Comparison of ENCODE assay signal across 1 cellular context in genomic region chr18:74116628-74117554, GRCh38.
TF ChIP-seq lines count a peak whose summit lies in the region.

No MANE protein-coding gene starts in this region.

TF ChIP-seq in WTC11, 78 proteins besides CTCF, POLR2A, EP300 and RAD21 (continued from another document):
- TF ChIP-seq STAT6 (CRISPR knock-in tag; conservative IDR thresholded peaks at IDR 0.05; ENCODE audit: low read depth) = no peak
- no peak for TF ChIP-seq PRRX2 (CRISPR knock-in tag; IDR thresholded peaks at IDR 0.05)
- TF ChIP-seq SOX15 (CRISPR knock-in tag; IDR thresholded peaks at IDR 0.05) = no peak
- no peak for TF ChIP-seq NFE2L1 (CRISPR knock-in tag; IDR thresholded peaks at IDR 0.05)
- TF ChIP-seq, protein P1, sequence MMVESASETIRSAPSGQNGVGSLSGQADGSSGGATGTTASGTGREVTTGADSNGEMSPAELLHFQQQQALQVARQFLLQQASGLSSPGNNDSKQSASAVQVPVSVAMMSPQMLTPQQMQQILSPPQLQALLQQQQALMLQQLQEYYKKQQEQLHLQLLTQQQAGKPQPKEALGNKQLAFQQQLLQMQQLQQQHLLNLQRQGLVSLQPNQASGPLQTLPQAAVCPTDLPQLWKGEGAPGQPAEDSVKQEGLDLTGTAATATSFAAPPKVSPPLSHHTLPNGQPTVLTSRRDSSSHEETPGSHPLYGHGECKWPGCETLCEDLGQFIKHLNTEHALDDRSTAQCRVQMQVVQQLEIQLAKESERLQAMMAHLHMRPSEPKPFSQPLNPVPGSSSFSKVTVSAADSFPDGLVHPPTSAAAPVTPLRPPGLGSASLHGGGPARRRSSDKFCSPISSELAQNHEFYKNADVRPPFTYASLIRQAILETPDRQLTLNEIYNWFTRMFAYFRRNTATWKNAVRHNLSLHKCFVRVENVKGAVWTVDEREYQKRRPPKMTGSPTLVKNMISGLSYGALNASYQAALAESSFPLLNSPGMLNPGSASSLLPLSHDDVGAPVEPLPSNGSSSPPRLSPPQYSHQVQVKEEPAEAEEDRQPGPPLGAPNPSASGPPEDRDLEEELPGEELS (CRISPR knock-in tag; IDR thresholded peaks at IDR 0.05) = no peak
- TF ChIP-seq JUN (CRISPR knock-in tag; IDR thresholded peaks at IDR 0.05) = no peak
- no peak for TF ChIP-seq FOXJ3 (CRISPR knock-in tag; IDR thresholded peaks at IDR 0.05; ENCODE audit: borderline replicate concordance)
- TF ChIP-seq, protein P2, sequence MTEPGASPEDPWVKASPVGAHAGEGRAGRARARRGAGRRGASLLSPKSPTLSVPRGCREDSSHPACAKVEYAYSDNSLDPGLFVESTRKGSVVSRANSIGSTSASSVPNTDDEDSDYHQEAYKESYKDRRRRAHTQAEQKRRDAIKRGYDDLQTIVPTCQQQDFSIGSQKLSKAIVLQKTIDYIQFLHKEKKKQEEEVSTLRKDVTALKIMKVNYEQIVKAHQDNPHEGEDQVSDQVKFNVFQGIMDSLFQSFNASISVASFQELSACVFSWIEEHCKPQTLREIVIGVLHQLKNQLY (CRISPR knock-in tag; IDR thresholded peaks at IDR 0.05) = no peak
- no peak for TF ChIP-seq GTF2I (CRISPR knock-in tag; conservative IDR thresholded peaks at IDR 0.05)
- no peak for TF ChIP-seq ZNF671 (CRISPR knock-in tag; IDR thresholded peaks at IDR 0.05)
- no peak for TF ChIP-seq ZNF425 (CRISPR knock-in tag; conservative IDR thresholded peaks at IDR 0.05)
- TF ChIP-seq HMGXB4 (CRISPR knock-in tag; IDR thresholded peaks at IDR 0.05) = no peak
- no peak for TF ChIP-seq ETV6 (CRISPR knock-in tag; IDR thresholded peaks at IDR 0.05)
- no peak for TF ChIP-seq FOXK1 (CRISPR knock-in tag; IDR thresholded peaks at IDR 0.05)
- TF ChIP-seq CBFB (CRISPR knock-in tag; IDR thresholded peaks at IDR 0.05; ENCODE audit: low read depth) = no peak
TF ChIP-seq in WTC11: peak in this region for 0.
